In genomic region chr19:7562646-7563393, GRCh38 we compare ENCODE assay signal across 1 cellular context.
TF ChIP-seq lines count a peak whose summit lies in the region.

No MANE protein-coding gene starts in this region.

TF ChIP-seq in K562, 482 proteins besides CTCF, POLR2A, EP300 and RAD21 (continued from another document and continues in another):
- TF ChIP-seq ZBTB11 (CRISPR knock-in tag; IDR thresholded peaks at IDR 0.05) (peak in 1 of 3 experiments; percentile 82; a peak in 2 of 6 replicates), MTA2 (IDR thresholded peaks at IDR 0.05; ENCODE audit: low read depth) (no peak), E2F8 (IDR thresholded peaks at IDR 0.05; ENCODE audit: low read depth, partially characterized antibody) (peak; percentile 72), ARID1B (IDR thresholded peaks at IDR 0.05) (no peak), COPS2 (conservative IDR thresholded peaks at IDR 0.05) (no peak), FOXM1 (IDR thresholded peaks at IDR 0.05; ENCODE audit: low read depth) (no peak), FOXM1 (CRISPR knock-in tag; IDR thresholded peaks at IDR 0.05; ENCODE audit: low read depth) (peak; percentile 98), BACH1 (tag; IDR thresholded peaks at IDR 0.05) (peak; percentile 89), ZNF707 (CRISPR knock-in tag; conservative IDR thresholded peaks at IDR 0.05) (no peak), SRSF3 (IDR thresholded peaks at IDR 0.05; ENCODE audit: insufficient read depth, low read length) (no peak), CCNT2 (IDR thresholded peaks at IDR 0.05; ENCODE audit: borderline replicate concordance, extremely low read depth, insufficient read length, low read depth, low read length) (no peak), ZNF584 (CRISPR knock-in tag; IDR thresholded peaks at IDR 0.05; ENCODE audit: low read depth) (peak; percentile 96), ZBTB7A (IDR thresholded peaks at IDR 0.05; ENCODE audit: borderline replicate concordance, control insufficient read depth, low read depth, low read length) (peak; percentile 88), MAZ (CRISPR knock-in tag; conservative IDR thresholded peaks at IDR 0.05 in 1 of 2, IDR thresholded peaks at IDR 0.05 in 1 of 2) (peak in 1 of 2 experiments; percentile 100; a peak in 2 of 4 replicates), DDX20 (tag; IDR thresholded peaks at IDR 0.05; ENCODE audit: low read depth) (peak; percentile 56; the same call in 1 of the 2 replicates), GTF2E2 (tag; IDR thresholded peaks at IDR 0.05) (no peak), SAP30 (IDR thresholded peaks at IDR 0.05; ENCODE audit: borderline replicate concordance, insufficient read depth, low read depth, low read length, poor library complexity, severe bottlenecking) (peak; percentile 84), SP1 (CRISPR knock-in tag; IDR thresholded peaks at IDR 0.05) (peak; percentile 62), IRF1 (CRISPR knock-in tag; IDR thresholded peaks at IDR 0.05; ENCODE audit: borderline replicate concordance) (peak; percentile 97; the same call in 1 of the 2 replicates), NFRKB (IDR thresholded peaks at IDR 0.05; ENCODE audit: low read depth) (no peak), RFX7 (CRISPR knock-in tag; IDR thresholded peaks at IDR 0.05) (no peak), MNT (conservative IDR thresholded peaks at IDR 0.05) (peak; percentile 48 to 75), ELF2 (CRISPR knock-in tag; IDR thresholded peaks at IDR 0.05) (no peak)
- TF ChIP-seq, protein P1, sequence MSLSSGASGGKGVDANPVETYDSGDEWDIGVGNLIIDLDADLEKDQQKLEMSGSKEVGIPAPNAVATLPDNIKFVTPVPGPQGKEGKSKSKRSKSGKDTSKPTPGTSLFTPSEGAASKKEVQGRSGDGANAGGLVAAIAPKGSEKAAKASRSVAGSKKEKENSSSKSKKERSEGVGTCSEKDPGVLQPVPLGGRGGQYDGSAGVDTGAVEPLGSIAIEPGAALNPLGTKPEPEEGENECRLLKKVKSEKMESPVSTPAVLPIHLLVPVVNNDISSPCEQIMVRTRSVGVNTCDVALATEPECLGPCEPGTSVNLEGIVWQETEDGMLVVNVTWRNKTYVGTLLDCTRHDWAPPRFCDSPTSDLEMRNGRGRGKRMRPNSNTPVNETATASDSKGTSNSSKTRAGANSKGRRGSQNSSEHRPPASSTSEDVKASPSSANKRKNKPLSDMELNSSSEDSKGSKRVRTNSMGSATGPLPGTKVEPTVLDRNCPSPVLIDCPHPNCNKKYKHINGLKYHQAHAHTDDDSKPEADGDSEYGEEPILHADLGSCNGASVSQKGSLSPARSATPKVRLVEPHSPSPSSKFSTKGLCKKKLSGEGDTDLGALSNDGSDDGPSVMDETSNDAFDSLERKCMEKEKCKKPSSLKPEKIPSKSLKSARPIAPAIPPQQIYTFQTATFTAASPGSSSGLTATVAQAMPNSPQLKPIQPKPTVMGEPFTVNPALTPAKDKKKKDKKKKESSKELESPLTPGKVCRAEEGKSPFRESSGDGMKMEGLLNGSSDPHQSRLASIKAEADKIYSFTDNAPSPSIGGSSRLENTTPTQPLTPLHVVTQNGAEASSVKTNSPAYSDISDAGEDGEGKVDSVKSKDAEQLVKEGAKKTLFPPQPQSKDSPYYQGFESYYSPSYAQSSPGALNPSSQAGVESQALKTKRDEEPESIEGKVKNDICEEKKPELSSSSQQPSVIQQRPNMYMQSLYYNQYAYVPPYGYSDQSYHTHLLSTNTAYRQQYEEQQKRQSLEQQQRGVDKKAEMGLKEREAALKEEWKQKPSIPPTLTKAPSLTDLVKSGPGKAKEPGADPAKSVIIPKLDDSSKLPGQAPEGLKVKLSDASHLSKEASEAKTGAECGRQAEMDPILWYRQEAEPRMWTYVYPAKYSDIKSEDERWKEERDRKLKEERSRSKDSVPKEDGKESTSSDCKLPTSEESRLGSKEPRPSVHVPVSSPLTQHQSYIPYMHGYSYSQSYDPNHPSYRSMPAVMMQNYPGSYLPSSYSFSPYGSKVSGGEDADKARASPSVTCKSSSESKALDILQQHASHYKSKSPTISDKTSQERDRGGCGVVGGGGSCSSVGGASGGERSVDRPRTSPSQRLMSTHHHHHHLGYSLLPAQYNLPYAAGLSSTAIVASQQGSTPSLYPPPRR (CRISPR knock-in tag; IDR thresholded peaks at IDR 0.05; ENCODE audit: borderline replicate concordance), result peak; percentile 93; the same call in 1 of the 2 replicates
- TF ChIP-seq, protein P2, sequence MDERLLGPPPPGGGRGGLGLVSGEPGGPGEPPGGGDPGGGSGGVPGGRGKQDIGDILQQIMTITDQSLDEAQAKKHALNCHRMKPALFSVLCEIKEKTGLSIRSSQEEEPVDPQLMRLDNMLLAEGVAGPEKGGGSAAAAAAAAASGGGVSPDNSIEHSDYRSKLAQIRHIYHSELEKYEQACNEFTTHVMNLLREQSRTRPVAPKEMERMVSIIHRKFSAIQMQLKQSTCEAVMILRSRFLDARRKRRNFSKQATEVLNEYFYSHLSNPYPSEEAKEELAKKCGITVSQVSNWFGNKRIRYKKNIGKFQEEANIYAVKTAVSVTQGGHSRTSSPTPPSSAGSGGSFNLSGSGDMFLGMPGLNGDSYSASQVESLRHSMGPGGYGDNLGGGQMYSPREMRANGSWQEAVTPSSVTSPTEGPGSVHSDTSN (CRISPR knock-in tag; IDR thresholded peaks at IDR 0.05; ENCODE audit: low read depth), result peak; percentile 97
- TF ChIP-seq, protein P2 (tag; conservative IDR thresholded peaks at IDR 0.05; ENCODE audit: low read depth), result peak; percentile 23; the same call in 1 of the 2 replicates
- TF ChIP-seq, protein P3, sequence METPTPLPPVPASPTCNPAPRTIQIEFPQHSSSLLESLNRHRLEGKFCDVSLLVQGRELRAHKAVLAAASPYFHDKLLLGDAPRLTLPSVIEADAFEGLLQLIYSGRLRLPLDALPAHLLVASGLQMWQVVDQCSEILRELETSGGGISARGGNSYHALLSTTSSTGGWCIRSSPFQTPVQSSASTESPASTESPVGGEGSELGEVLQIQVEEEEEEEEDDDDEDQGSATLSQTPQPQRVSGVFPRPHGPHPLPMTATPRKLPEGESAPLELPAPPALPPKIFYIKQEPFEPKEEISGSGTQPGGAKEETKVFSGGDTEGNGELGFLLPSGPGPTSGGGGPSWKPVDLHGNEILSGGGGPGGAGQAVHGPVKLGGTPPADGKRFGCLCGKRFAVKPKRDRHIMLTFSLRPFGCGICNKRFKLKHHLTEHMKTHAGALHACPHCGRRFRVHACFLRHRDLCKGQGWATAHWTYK (CRISPR knock-in tag; IDR thresholded peaks at IDR 0.05), result 0 out of 2 replicates have a peak, but pooled peaks have one; percentile 34
- TF ChIP-seq, protein P4, sequence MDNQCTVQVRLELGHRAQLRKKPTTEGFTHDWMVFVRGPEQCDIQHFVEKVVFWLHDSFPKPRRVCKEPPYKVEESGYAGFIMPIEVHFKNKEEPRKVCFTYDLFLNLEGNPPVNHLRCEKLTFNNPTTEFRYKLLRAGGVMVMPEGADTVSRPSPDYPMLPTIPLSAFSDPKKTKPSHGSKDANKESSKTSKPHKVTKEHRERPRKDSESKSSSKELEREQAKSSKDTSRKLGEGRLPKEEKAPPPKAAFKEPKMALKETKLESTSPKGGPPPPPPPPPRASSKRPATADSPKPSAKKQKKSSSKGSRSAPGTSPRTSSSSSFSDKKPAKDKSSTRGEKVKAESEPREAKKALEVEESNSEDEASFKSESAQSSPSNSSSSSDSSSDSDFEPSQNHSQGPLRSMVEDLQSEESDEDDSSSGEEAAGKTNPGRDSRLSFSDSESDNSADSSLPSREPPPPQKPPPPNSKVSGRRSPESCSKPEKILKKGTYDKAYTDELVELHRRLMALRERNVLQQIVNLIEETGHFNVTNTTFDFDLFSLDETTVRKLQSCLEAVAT (IDR thresholded peaks at IDR 0.05), result no peak
- TF ChIP-seq, protein P5, sequence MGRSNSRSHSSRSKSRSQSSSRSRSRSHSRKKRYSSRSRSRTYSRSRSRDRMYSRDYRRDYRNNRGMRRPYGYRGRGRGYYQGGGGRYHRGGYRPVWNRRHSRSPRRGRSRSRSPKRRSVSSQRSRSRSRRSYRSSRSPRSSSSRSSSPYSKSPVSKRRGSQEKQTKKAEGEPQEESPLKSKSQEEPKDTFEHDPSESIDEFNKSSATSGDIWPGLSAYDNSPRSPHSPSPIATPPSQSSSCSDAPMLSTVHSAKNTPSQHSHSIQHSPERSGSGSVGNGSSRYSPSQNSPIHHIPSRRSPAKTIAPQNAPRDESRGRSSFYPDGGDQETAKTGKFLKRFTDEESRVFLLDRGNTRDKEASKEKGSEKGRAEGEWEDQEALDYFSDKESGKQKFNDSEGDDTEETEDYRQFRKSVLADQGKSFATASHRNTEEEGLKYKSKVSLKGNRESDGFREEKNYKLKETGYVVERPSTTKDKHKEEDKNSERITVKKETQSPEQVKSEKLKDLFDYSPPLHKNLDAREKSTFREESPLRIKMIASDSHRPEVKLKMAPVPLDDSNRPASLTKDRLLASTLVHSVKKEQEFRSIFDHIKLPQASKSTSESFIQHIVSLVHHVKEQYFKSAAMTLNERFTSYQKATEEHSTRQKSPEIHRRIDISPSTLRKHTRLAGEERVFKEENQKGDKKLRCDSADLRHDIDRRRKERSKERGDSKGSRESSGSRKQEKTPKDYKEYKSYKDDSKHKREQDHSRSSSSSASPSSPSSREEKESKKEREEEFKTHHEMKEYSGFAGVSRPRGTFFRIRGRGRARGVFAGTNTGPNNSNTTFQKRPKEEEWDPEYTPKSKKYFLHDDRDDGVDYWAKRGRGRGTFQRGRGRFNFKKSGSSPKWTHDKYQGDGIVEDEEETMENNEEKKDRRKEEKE (IDR thresholded peaks at IDR 0.05; ENCODE audit: borderline replicate concordance in 1 of 2, control insufficient read depth in 1 of 2, low read depth in 2 of 2, low read length in 1 of 2), result no peak
- TF ChIP-seq, protein P6, sequence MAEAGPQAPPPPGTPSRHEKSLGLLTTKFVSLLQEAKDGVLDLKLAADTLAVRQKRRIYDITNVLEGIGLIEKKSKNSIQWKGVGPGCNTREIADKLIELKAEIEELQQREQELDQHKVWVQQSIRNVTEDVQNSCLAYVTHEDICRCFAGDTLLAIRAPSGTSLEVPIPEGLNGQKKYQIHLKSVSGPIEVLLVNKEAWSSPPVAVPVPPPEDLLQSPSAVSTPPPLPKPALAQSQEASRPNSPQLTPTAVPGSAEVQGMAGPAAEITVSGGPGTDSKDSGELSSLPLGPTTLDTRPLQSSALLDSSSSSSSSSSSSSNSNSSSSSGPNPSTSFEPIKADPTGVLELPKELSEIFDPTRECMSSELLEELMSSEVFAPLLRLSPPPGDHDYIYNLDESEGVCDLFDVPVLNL (CRISPR knock-in tag; IDR thresholded peaks at IDR 0.05; ENCODE audit: low read depth), result peak; percentile 95
